Comparison of ENCODE assay signal across 8 cellular contexts in the genomic region with DNA sequence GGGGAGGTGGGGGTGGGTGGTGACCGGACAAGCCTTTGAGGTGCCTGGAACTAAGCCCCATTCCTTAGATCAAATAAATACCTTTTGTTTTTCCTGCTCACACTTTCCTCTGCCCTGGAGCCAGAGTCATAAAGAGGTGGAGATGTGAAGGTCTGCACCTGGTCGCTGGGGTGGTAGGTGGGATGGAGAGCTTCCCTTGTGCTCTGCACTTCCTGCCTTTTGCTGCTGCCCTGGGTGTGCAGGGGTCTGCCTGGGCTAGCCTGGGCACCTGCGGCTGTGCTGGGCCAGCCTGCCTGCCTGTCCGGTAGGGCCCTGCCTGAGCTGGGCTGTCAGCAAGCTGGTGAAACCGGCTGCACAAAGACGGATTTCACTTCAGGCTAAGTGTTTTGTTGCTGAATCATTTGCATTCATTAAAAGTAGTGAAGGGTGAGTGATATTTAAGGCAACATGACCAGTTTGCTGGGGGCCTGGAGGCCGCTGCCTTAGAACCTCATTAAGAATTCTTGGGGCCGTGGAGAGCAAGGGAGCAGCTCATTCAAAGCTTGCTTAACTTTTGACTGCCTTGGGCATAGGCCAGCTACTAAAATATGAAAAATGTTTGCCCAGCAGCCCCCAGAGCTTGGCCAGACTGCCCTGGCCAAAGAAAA. TPM values are rescaled to one million over a fixed set of nuclear protein-coding genes. Genes with fewer than 3 reads are reported as not detected.
A peak's percentile ranks its signal among the peaks of the same experiment; 100 is the strongest.
DNase-seq lines count a peak whose midpoint lies in the region; ATAC-seq, FAIRE-seq and TF ChIP-seq lines count a peak whose summit lies in the region.

No MANE protein-coding gene starts in this region.

- no peaks in the 10 kb centered on the region for H3K27me3 ChIP-seq in small intestine (ENCODE audit: control insufficient read depth in 2 of 2, insufficient read depth in 2 of 2, low read length in 2 of 2)

- 36 to 43% (median 37%) methylated on average over 8 of the region's 8 CpGs for WGBS in small intestine, 3 donors

- peak; percentile 96 for DNase-seq in AG10803 (ENCODE audit: low read depth)
- peak; percentile 11 for DNase-seq in dermis blood vessel endothelial cell
- peak; percentile 41 for DNase-seq in midbrain (lab: John Stamatoyannopoulos, UW)
- no peak for DNase-seq in small intestine

- no peaks in the 10 kb centered on the region for H3K4me1 ChIP-seq in small intestine (ENCODE audit: control insufficient read depth in 2 of 2, insufficient read depth in 1 of 2, low read depth in 1 of 2, low read length in 1 of 2)

- no peak for TF ChIP-seq CTCF in AG10803 (conservative IDR thresholded peaks at IDR 0.05; ENCODE audit: low read length)

- H3K9me3 ChIP-seq in KOPT-K1 (ENCODE audit: insufficient read depth, low read length, poor library complexity, severe bottlenecking) (no peaks in the 10 kb centered on the region), small intestine (ENCODE audit: control insufficient read depth, low read depth) (no peaks in the 10 kb centered on the region)

- H3K36me3 ChIP-seq in KOPT-K1 (ENCODE audit: insufficient read depth, low read length) (no peaks in the 10 kb centered on the region), small intestine (ENCODE audit: control insufficient read depth in 2 of 2, insufficient read depth in 2 of 2, low read length in 2 of 2) (no peaks in the 10 kb centered on the region)

- H3K27ac ChIP-seq in KOPT-K1 (ENCODE audit: low read depth, low read length, poor library complexity, severe bottlenecking) (peak overlapping the region; percentile 31), small intestine (ENCODE audit: low read depth in 1 of 2, low read length in 1 of 2) (peak overlapping the region in 1 of 2 donors; percentile 21)

- FAIRE-seq in small intestine (lab: Jason Lieb, UNC), result no peak

- H3K4me3 ChIP-seq in AG10803 (ENCODE audit: low read length), result peak overlapping the region; percentile 36
- H3K4me3 ChIP-seq in small intestine (ENCODE audit: low read depth in 1 of 2, low read length in 2 of 2), result no peak overlapping the region

- ATAC-seq in GM21737 (IDR thresholded peaks at IDR 0.05; ENCODE audit: unreplicated experiment), result no peak
- no peak for ATAC-seq in HG03025 (IDR thresholded peaks at IDR 0.05; ENCODE audit: low FRiP score, unreplicated experiment)
- ATAC-seq in activated CD4-positive, CD25-positive, alpha-beta regulatory T cell treated with anti-CD3 and anti-CD28 coated beads, Interleukin-2, amount 50 U/mL, for 24 hours, result no peak

RNA-seq across cellular contexts. Expression of a gene that starts 20.5 kb away (rescaled TPM):
- 23.0 and 29.9 TPM in 2 replicates for total RNA-seq in dermis blood vessel endothelial cell
- polyA plus RNA-seq in small intestine, result 10 to 100 TPM in 1 of 3 donors, 1 to 10 TPM in 2; 1.1 to 12.5 (median 1.4) TPM

RNA-seq across cellular contexts. Expression of a gene that starts 37.1 kb away (rescaled TPM):
- total RNA-seq in dermis blood vessel endothelial cell, result 17.3 and 19.9 TPM in 2 replicates
- polyA plus RNA-seq in small intestine, result 100 to 1,000 TPM in 2 of 3 donors, 10 to 100 TPM in 1; 36.3 to 333 (median 227) TPM

RNA-seq across cellular contexts. Expression of a gene that starts 37.3 kb away (rescaled TPM):
- 18.5 and 19.4 TPM in 2 replicates for total RNA-seq in dermis blood vessel endothelial cell
- 100 to 1,000 TPM in 2 of 3 donors, 10 to 100 TPM in 1; 69.5 to 127 (median 112) TPM for polyA plus RNA-seq in small intestine

RNA-seq across cellular contexts. Expression of a gene that starts 42.9 kb away (rescaled TPM):
- total RNA-seq in dermis blood vessel endothelial cell, result 38.9 and 39.5 TPM in 2 replicates
- polyA plus RNA-seq in small intestine, result 1 to 10 TPM; 5.7 to 6.7 (median 6.7) TPM
